1 cellular context compared by ENCODE assay signal in the genomic region with DNA sequence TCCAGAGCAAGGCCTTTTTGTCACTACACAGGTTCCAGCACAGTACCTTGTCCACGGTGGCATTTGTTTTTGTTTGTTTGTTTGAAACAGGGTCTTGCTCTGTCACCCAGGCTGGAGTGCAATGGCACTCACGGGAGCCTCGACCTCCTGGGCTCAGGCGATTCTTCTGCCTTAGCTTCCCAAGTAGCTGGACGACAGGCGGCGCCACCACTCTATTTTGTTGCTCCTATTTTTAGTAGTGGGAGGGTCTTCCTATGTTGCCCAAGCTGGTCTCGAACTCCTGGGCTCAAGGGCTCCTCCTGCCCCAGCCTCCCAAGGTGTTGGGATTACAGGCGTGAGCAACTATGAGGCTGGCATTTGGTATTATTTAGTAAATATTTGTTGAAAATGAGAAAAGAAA.
TF ChIP-seq lines count a peak whose summit lies in the region.

No MANE protein-coding gene starts in this region.

TF ChIP-seq in HCT116, 20 proteins besides CTCF, POLR2A, EP300 and RAD21 (continued from another document):
- TF ChIP-seq, protein P1, sequence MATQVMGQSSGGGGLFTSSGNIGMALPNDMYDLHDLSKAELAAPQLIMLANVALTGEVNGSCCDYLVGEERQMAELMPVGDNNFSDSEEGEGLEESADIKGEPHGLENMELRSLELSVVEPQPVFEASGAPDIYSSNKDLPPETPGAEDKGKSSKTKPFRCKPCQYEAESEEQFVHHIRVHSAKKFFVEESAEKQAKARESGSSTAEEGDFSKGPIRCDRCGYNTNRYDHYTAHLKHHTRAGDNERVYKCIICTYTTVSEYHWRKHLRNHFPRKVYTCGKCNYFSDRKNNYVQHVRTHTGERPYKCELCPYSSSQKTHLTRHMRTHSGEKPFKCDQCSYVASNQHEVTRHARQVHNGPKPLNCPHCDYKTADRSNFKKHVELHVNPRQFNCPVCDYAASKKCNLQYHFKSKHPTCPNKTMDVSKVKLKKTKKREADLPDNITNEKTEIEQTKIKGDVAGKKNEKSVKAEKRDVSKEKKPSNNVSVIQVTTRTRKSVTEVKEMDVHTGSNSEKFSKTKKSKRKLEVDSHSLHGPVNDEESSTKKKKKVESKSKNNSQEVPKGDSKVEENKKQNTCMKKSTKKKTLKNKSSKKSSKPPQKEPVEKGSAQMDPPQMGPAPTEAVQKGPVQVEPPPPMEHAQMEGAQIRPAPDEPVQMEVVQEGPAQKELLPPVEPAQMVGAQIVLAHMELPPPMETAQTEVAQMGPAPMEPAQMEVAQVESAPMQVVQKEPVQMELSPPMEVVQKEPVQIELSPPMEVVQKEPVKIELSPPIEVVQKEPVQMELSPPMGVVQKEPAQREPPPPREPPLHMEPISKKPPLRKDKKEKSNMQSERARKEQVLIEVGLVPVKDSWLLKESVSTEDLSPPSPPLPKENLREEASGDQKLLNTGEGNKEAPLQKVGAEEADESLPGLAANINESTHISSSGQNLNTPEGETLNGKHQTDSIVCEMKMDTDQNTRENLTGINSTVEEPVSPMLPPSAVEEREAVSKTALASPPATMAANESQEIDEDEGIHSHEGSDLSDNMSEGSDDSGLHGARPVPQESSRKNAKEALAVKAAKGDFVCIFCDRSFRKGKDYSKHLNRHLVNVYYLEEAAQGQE (IDR thresholded peaks at IDR 0.05; ENCODE audit: low read depth): no peak
- TF ChIP-seq CEBPB (IDR thresholded peaks at IDR 0.05; ENCODE audit: low read depth) (no peak), SIN3A (IDR thresholded peaks at IDR 0.05; ENCODE audit: low read depth) (no peak), FOSL1 (IDR thresholded peaks at IDR 0.05; ENCODE audit: low read depth) (no peak), EZH2phosphoT487 (IDR thresholded peaks at IDR 0.05; ENCODE audit: borderline replicate concordance) (no peak), EGR1 (IDR thresholded peaks at IDR 0.05; ENCODE audit: low read depth) (no peak), JUND (IDR thresholded peaks at IDR 0.05) (no peak), ZFX (IDR thresholded peaks at IDR 0.05) (no peak), YY1 (IDR thresholded peaks at IDR 0.05; ENCODE audit: extremely low read depth, insufficient replicate concordance, low read depth, low read length) (no peak), CBX3 (IDR thresholded peaks at IDR 0.05; ENCODE audit: low read depth) (no peak), SRF (IDR thresholded peaks at IDR 0.05; ENCODE audit: low read depth) (no peak), ELF1 (IDR thresholded peaks at IDR 0.05; ENCODE audit: borderline replicate concordance, low read depth) (no peak), EZH2 (IDR thresholded peaks at IDR 0.05) (no peak), SP1 (IDR thresholded peaks at IDR 0.05; ENCODE audit: low read depth) (no peak), TCF7L2 (IDR thresholded peaks at IDR 0.05; ENCODE audit: borderline replicate concordance, extremely low read depth, insufficient read depth, insufficient read length) (no peak)
- TF ChIP-seq, protein P2, sequence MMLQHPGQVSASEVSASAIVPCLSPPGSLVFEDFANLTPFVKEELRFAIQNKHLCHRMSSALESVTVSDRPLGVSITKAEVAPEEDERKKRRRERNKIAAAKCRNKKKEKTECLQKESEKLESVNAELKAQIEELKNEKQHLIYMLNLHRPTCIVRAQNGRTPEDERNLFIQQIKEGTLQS (IDR thresholded peaks at IDR 0.05): no peak
- TF ChIP-seq, protein P3, sequence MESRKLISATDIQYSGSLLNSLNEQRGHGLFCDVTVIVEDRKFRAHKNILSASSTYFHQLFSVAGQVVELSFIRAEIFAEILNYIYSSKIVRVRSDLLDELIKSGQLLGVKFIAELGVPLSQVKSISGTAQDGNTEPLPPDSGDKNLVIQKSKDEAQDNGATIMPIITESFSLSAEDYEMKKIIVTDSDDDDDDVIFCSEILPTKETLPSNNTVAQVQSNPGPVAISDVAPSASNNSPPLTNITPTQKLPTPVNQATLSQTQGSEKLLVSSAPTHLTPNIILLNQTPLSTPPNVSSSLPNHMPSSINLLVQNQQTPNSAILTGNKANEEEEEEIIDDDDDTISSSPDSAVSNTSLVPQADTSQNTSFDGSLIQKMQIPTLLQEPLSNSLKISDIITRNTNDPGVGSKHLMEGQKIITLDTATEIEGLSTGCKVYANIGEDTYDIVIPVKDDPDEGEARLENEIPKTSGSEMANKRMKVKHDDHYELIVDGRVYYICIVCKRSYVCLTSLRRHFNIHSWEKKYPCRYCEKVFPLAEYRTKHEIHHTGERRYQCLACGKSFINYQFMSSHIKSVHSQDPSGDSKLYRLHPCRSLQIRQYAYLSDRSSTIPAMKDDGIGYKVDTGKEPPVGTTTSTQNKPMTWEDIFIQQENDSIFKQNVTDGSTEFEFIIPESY (IDR thresholded peaks at IDR 0.05; ENCODE audit: extremely low read depth, insufficient replicate concordance, low read length): no peak
